In the genomic region with DNA sequence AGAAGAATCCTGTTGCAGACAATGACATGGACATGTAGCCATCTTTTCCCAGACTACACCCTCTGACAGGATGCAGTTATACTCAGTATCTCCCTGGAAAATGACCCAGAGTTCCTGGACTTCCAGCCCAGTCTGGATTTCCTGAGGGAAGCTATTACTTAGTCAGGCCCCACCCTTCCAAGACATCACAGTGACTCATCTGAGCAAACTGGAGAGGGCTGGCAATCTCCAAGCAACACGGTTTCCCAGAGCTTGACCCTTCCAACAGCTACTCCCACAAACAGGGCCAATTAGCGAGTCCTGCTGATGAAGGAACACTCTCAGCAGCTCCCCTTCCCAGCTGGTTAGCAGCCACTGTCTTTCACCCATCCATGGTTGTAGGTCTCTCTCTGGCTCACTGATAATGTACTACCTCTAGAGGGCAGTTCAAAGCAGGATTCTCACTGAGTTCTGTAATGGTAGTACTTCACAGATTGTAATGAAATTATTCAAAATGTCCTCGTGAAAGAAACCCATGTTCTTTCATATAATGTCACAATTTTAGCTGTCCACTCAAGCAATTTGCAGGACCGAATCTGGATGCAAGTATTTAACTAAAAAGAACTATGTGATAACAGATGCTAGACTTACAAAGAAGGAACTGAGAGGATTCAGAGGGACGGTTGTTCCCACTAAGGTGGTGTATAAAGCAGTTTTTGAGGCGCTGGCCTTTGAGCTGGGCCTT, we compare ENCODE assay signal across 8 cellular contexts.
A peak's percentile ranks its signal among the peaks of the same experiment; 100 is the strongest.
DNase-seq lines count a peak whose midpoint lies in the region; ATAC-seq and TF ChIP-seq lines count a peak whose summit lies in the region.

No MANE protein-coding gene starts in this region.

- ATAC-seq in HG02884 (IDR thresholded peaks at IDR 0.05; ENCODE audit: unreplicated experiment) = peak; percentile 84
- ATAC-seq in thoracic aorta (ENCODE audit: insufficient number of reproducible peaks, low FRiP score, low read depth) = peak; percentile 82

- 0 out of 2 replicates have a peak overlapping the region, but pooled peaks have one; percentile 13 for H2AFZ ChIP-seq in OCI-LY1 (ENCODE audit: low read length)

- no peaks in the 10 kb centered on the region for H4K20me1 ChIP-seq in OCI-LY1 (ENCODE audit: insufficient read depth, low read length)

- H3K9me2 ChIP-seq in OCI-LY1 (ENCODE audit: low read depth, low read length) = no peaks in the 10 kb centered on the region

- no peaks in the 10 kb centered on the region for H3K79me2 ChIP-seq in OCI-LY1 (ENCODE audit: insufficient read depth, low read length)

- no peaks in the 10 kb centered on the region for H3F3A ChIP-seq in OCI-LY1 (ENCODE audit: insufficient read depth, low read length)

- peaks cover 5% of the 10 kb centered on the region for H3K4me1 ChIP-seq in OCI-LY1 (ENCODE audit: insufficient read depth, low read length, severe bottlenecking)
- H3K4me1 ChIP-seq in colonic mucosa = no peaks in the 10 kb centered on the region
- H3K4me1 ChIP-seq in liver (ENCODE audit: control insufficient read depth in 4 of 4, insufficient read depth in 4 of 4, low read length in 3 of 4) = peaks cover 9 to 51% (median 42%) of the 10 kb centered on the region in 4 donors
- H3K4me1 ChIP-seq in thoracic aorta (ENCODE audit: control insufficient read depth in 1 of 2, low read depth in 2 of 2) = peaks cover 0 to 20% of the 10 kb centered on the region in 2 donors

- H3K27ac ChIP-seq in OCI-LY1 (ENCODE audit: low read depth, low read length, poor library complexity, severe bottlenecking) (no peak overlapping the region), colonic mucosa (peak overlapping the region; percentile 34), liver (ENCODE audit: low read depth in 1 of 2, low read length in 2 of 2) (peak overlapping the region; percentile 44 to 88), thoracic aorta (peak overlapping the region; percentile 16 to 45)

- TF ChIP-seq RAD21 in liver (IDR thresholded peaks at IDR 0.05) = peak; percentile 94 to 95

- peak; percentile 68 for TF ChIP-seq CTCF in AG09319 (IDR thresholded peaks at IDR 0.05; ENCODE audit: low read depth, low read length)
- TF ChIP-seq CTCF in OCI-LY1 (IDR thresholded peaks at IDR 0.05; ENCODE audit: low read length) = peak; percentile 84
- TF ChIP-seq CTCF in colonic mucosa (IDR thresholded peaks at IDR 0.05) = no peak
- peak; percentile 58 for TF ChIP-seq CTCF in liver (IDR thresholded peaks at IDR 0.05; ENCODE audit: low read depth, low read length, missing input control)
- peak; percentile 53 for TF ChIP-seq CTCF in thoracic aorta (IDR thresholded peaks at IDR 0.05)

- intact Hi-C loops in colonic mucosa (cut with DNase I) = no loop called here

- H3K4me3 ChIP-seq in OCI-LY1 (ENCODE audit: low read depth, low read length, poor library complexity, severe bottlenecking) (no peak overlapping the region), colonic mucosa (no peak overlapping the region), liver (ENCODE audit: low read depth in 1 of 3, low read length in 3 of 3) (no peak overlapping the region), thoracic aorta (no peak overlapping the region)

- H3K27me3 ChIP-seq in OCI-LY1 (ENCODE audit: insufficient read depth, low read length) = no peaks in the 10 kb centered on the region
- no peaks in the 10 kb centered on the region for H3K27me3 ChIP-seq in colonic mucosa
- H3K27me3 ChIP-seq in liver (ENCODE audit: control insufficient read depth in 4 of 4, insufficient read depth in 4 of 4, low read length in 3 of 4) = no peaks in the 10 kb centered on the region
- no peaks in the 10 kb centered on the region for H3K27me3 ChIP-seq in thoracic aorta (replicated peaks; ENCODE audit: insufficient read depth)

- DNase-seq in AG09319 (ENCODE audit: extremely low read depth, low read depth) (peak; percentile 69), GM04503 (ENCODE audit: low read depth) (peak; percentile 86), colonic mucosa (peak; percentile 67), thoracic aorta (ENCODE audit: low spot score) (peak; percentile 23)
- DNase-seq in stimulated activated CD4-positive, alpha-beta T cell treated with anti-CD3 and anti-CD28 coated beads, Interleukin-15, amount 100 ng/mL, for 24 hours = no peak

- no peaks in the 10 kb centered on the region for H3K9me3 ChIP-seq in OCI-LY1 (ENCODE audit: low read length)
- H3K9me3 ChIP-seq in colonic mucosa = no peaks in the 10 kb centered on the region
- H3K9me3 ChIP-seq in liver (ENCODE audit: control insufficient read depth in 4 of 4, low read length in 3 of 4) = no peaks in the 10 kb centered on the region
- no peaks in the 10 kb centered on the region for H3K9me3 ChIP-seq in thoracic aorta

- 47% methylated on average over 6 of the region's 6 CpGs for WGBS in liver

- H3K4me2 ChIP-seq in OCI-LY1 (ENCODE audit: low read length) = no peak overlapping the region

- H3K9ac ChIP-seq in OCI-LY1 (ENCODE audit: low read length) (no peak overlapping the region), colonic mucosa (ENCODE audit: low read depth in 2 of 2, low read length in 2 of 2) (no peak overlapping the region), liver (ENCODE audit: low read depth in 1 of 2, low read length in 2 of 2) (peak overlapping the region in 1 of 2 donors; percentile 20)

- H3K36me3 ChIP-seq in OCI-LY1 (ENCODE audit: insufficient read depth, low read length) = no peaks in the 10 kb centered on the region
- no peaks in the 10 kb centered on the region for H3K36me3 ChIP-seq in colonic mucosa
- no peaks in the 10 kb centered on the region for H3K36me3 ChIP-seq in liver (ENCODE audit: control insufficient read depth in 4 of 4, insufficient read depth in 3 of 4, low read depth in 1 of 4, low read length in 3 of 4)
- no peaks in the 10 kb centered on the region for H3K36me3 ChIP-seq in thoracic aorta

TF ChIP-seq in liver, 16 proteins besides CTCF, POLR2A, EP300 and RAD21:
- TF ChIP-seq JUND (IDR thresholded peaks at IDR 0.05) = peak; percentile 42 to 86
- TF ChIP-seq NR2F2 (IDR thresholded peaks at IDR 0.05) = peak; percentile 54
- peak; percentile 33 for TF ChIP-seq FOXA1 (IDR thresholded peaks at IDR 0.05)
- TF ChIP-seq, protein P1, sequence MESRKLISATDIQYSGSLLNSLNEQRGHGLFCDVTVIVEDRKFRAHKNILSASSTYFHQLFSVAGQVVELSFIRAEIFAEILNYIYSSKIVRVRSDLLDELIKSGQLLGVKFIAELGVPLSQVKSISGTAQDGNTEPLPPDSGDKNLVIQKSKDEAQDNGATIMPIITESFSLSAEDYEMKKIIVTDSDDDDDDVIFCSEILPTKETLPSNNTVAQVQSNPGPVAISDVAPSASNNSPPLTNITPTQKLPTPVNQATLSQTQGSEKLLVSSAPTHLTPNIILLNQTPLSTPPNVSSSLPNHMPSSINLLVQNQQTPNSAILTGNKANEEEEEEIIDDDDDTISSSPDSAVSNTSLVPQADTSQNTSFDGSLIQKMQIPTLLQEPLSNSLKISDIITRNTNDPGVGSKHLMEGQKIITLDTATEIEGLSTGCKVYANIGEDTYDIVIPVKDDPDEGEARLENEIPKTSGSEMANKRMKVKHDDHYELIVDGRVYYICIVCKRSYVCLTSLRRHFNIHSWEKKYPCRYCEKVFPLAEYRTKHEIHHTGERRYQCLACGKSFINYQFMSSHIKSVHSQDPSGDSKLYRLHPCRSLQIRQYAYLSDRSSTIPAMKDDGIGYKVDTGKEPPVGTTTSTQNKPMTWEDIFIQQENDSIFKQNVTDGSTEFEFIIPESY (IDR thresholded peaks at IDR 0.05) = no peak
- TF ChIP-seq YY1 (IDR thresholded peaks at IDR 0.05) = peak; percentile 73
- TF ChIP-seq, protein P2, sequence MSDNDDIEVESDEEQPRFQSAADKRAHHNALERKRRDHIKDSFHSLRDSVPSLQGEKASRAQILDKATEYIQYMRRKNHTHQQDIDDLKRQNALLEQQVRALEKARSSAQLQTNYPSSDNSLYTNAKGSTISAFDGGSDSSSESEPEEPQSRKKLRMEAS (IDR thresholded peaks at IDR 0.05) = no peak
- no peak for TF ChIP-seq EGR1 (IDR thresholded peaks at IDR 0.05; ENCODE audit: low read depth in 2 of 2)
- TF ChIP-seq, protein P3, sequence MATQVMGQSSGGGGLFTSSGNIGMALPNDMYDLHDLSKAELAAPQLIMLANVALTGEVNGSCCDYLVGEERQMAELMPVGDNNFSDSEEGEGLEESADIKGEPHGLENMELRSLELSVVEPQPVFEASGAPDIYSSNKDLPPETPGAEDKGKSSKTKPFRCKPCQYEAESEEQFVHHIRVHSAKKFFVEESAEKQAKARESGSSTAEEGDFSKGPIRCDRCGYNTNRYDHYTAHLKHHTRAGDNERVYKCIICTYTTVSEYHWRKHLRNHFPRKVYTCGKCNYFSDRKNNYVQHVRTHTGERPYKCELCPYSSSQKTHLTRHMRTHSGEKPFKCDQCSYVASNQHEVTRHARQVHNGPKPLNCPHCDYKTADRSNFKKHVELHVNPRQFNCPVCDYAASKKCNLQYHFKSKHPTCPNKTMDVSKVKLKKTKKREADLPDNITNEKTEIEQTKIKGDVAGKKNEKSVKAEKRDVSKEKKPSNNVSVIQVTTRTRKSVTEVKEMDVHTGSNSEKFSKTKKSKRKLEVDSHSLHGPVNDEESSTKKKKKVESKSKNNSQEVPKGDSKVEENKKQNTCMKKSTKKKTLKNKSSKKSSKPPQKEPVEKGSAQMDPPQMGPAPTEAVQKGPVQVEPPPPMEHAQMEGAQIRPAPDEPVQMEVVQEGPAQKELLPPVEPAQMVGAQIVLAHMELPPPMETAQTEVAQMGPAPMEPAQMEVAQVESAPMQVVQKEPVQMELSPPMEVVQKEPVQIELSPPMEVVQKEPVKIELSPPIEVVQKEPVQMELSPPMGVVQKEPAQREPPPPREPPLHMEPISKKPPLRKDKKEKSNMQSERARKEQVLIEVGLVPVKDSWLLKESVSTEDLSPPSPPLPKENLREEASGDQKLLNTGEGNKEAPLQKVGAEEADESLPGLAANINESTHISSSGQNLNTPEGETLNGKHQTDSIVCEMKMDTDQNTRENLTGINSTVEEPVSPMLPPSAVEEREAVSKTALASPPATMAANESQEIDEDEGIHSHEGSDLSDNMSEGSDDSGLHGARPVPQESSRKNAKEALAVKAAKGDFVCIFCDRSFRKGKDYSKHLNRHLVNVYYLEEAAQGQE (IDR thresholded peaks at IDR 0.05) = no peak
- TF ChIP-seq FOXA2 (IDR thresholded peaks at IDR 0.05) = no peak
- TF ChIP-seq GABPA (IDR thresholded peaks at IDR 0.05 in 1 of 2, conservative IDR thresholded peaks at IDR 0.05 in 1 of 2) = no peak
- TF ChIP-seq SP1 (IDR thresholded peaks at IDR 0.05) = peak; percentile 30
- peak; percentile 34 to 37 for TF ChIP-seq RXRA (IDR thresholded peaks at IDR 0.05)
- peak in 1 of 2 donors; percentile 23 for TF ChIP-seq HNF4A (conservative IDR thresholded peaks at IDR 0.05)
- no peak for TF ChIP-seq HNF4G (IDR thresholded peaks at IDR 0.05)
- TF ChIP-seq, protein P4, sequence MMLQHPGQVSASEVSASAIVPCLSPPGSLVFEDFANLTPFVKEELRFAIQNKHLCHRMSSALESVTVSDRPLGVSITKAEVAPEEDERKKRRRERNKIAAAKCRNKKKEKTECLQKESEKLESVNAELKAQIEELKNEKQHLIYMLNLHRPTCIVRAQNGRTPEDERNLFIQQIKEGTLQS (IDR thresholded peaks at IDR 0.05) = no peak
- no peak for TF ChIP-seq TAF1 (conservative IDR thresholded peaks at IDR 0.05)
TF ChIP-seq in liver: peak in this region for 7.
